ENCODE assay signal across 9 cellular contexts in the genomic region with DNA sequence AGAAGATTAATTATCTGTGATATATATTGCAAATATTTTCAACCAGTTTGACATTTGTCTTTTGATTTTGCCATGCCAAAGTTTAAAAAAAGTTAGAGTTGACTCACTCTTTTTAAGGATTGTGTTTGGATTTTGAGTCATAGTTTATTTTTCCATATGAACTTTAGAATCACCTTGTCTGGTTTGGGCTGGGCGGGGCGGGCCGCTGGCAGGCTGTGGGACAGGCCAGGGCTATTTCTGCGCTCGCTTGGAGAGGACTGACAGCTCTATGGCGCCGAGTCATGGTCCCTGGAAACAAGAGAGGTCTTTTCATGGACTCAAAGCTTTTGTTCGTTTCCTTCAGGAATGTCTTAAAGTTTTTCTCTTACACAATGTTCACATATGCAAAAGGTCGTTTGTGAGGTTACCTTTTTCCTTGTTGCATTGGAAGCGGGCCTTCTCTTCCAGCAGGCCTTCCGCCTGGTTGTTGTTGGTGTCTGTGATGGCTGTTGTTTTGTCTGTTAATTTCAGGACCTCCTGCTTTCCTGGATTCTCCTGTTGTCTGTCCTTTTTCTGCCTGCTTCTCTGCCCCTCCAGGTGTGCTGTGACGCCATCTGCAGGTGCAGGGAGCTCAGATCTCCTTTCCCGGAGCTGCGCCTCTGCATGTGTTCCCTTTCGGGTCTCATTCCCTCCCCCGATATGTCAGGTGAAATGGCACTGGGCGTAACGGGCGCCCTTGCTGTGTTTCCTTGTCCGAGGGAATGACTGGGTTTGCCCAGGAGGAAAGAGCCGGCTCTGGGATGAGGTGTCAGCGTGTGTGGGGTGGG. TPM values are rescaled to one million over a fixed set of nuclear protein-coding genes. Genes with fewer than 3 reads are reported as not detected.
DNase-seq lines count a peak whose midpoint lies in the region; ATAC-seq and TF ChIP-seq lines count a peak whose summit lies in the region.
"Had no signal": no experiment of that assay in that cellular context is flagged by ENCODE, and none has a peak within 500 bp of the region (broad histone marks: within the 10 kb centered on the region; RNA-seq: fewer than 3 reads in every experiment).

No MANE protein-coding gene starts in this region.

- peak overlapping the region in 1 of 2 donors; percentile 12 for H3K9ac ChIP-seq in duodenal mucosa (ENCODE audit: low read depth in 1 of 2, low read length in 2 of 2)

- H3K4me3 Mint-ChIP-seq in MCF 10A (ENCODE audit: unreplicated experiment): no peak overlapping the region

- intact Hi-C loops in MCF 10A (cut with micrococcal nuclease): loop anchor here (1.0 to 10.0 kb wide), 2 partner anchors 19 to 57 kb away; a partner anchor contains a TSS
- intact Hi-C loops in breast epithelium (cut with DNase I; ENCODE audit: low total_unique reads): no loop called here
- intact Hi-C loops in vagina (cut with DNase I): no loop called here
- intact Hi-C loops in uterus (cut with DNase I; ENCODE audit: low total_unique reads): no loop called here

- H3K27me3 ChIP-seq in breast epithelium (no peaks in the 10 kb centered on the region), duodenal mucosa (ENCODE audit: control insufficient read depth in 1 of 2, insufficient read depth in 2 of 2, low read length in 2 of 2) (no peaks in the 10 kb centered on the region), lung (ENCODE audit: control insufficient read depth, insufficient read depth) (no peaks in the 10 kb centered on the region), vagina (no peaks in the 10 kb centered on the region), uterus (no peaks in the 10 kb centered on the region)

- H3K9me3 Mint-ChIP-seq in MCF 10A (ENCODE audit: unreplicated experiment): no peaks in the 10 kb centered on the region

- no TSS peak for BruUV-seq in MCF 10A (replicated peaks; lab: Mats Ljungman, UMichigan)

- peak; percentile 78 for DNase-seq in MCF 10A (ENCODE audit: unreplicated experiment)
- no peak for DNase-seq in breast epithelium (ENCODE audit: low spot score in 2 of 2)
- no peak for DNase-seq in lung (ENCODE audit: low spot score)
- no peak for DNase-seq in vagina (ENCODE audit: extremely low spot score in 2 of 2)
- DNase-seq in KBM-7: no peak
- DNase-seq in NCI-H446 treated with DMSO at 0.1 percent for 48 hours (lab: John Stamatoyannopoulos, UW): no peak
- DNase-seq in uterus: no peak
- DNase-seq: stimulated activated CD4-positive, alpha-beta T cell treated with anti-CD3 and anti-CD28 coated beads, Interleukin-12 subunit alpha, Interleukin-12 subunit beta, amount 100 ng/mL, for 4 hours had no signal

- in situ Hi-C loops in KBM-7 (cut with MboI; ENCODE audit: low pct_unique_long_range_greater_than_20kb, low sequenced_read_pairs): no loop called here

- TF ChIP-seq CTCF in MCF 10A (IDR thresholded peaks at IDR 0.05; ENCODE audit: unreplicated experiment) (peak; percentile 15), breast epithelium (IDR thresholded peaks at IDR 0.05) (no peak), lung (IDR thresholded peaks at IDR 0.05; ENCODE audit: control extremely low read depth, extremely low read depth) (no peak), vagina (IDR thresholded peaks at IDR 0.05) (no peak), uterus (IDR thresholded peaks at IDR 0.05) (no peak)

- no peak for ATAC-seq in lung (ENCODE audit: insufficient read depth, low FRiP score)

- no peak overlapping the region for H3K27ac ChIP-seq in breast epithelium
- H3K27ac ChIP-seq in duodenal mucosa (ENCODE audit: low read depth, low read length): no peak overlapping the region
- peak overlapping the region; percentile 7 to 82 for H3K27ac ChIP-seq in lung (ENCODE audit: low read depth in 1 of 2, low read length in 1 of 2)
- H3K27ac ChIP-seq in vagina: peak overlapping the region; percentile 34
- no peak overlapping the region for H3K27ac ChIP-seq in uterus

- H3K9me3 ChIP-seq in breast epithelium: no peaks in the 10 kb centered on the region
- no peaks in the 10 kb centered on the region for H3K9me3 ChIP-seq in duodenal mucosa (ENCODE audit: control insufficient read depth in 1 of 2, low read length in 2 of 2)
- no peaks in the 10 kb centered on the region for H3K9me3 ChIP-seq in lung (ENCODE audit: control insufficient read depth in 2 of 2, insufficient read depth in 1 of 2, low read length in 1 of 2)
- no peaks in the 10 kb centered on the region for H3K9me3 ChIP-seq in vagina
- no peaks in the 10 kb centered on the region for H3K9me3 ChIP-seq in uterus

- TF ChIP-seq POLR2A in breast epithelium (IDR thresholded peaks at IDR 0.05): no peak
- TF ChIP-seq POLR2A in vagina (IDR thresholded peaks at IDR 0.05): no peak
- TF ChIP-seq POLR2A in uterus (IDR thresholded peaks at IDR 0.05): no peak

- H3K4me1 ChIP-seq in breast epithelium: no peaks in the 10 kb centered on the region
- H3K4me1 ChIP-seq in duodenal mucosa (ENCODE audit: control insufficient read depth in 1 of 2, insufficient read depth in 2 of 2, low read length in 2 of 2): peaks cover 63 to 72% of the 10 kb centered on the region in 2 donors
- H3K4me1 ChIP-seq in lung (ENCODE audit: control insufficient read depth in 2 of 2, insufficient read depth in 2 of 2, low read length in 2 of 2): peaks cover 24 to 47% of the 10 kb centered on the region in 2 donors
- H3K4me1 ChIP-seq in vagina: peaks cover 77% of the 10 kb centered on the region
- peaks cover 0 to 4% of the 10 kb centered on the region in 2 donors for H3K4me1 ChIP-seq in uterus

- POLR2A ChIA-PET in MCF 10A (lab: Yijun Ruan, JAX): interaction anchor here (0.5 to 1.1 kb wide), 5 partner anchors 19 to 781 kb away, joined by 3 to 8 read pairs (median 3); no protein-coding TSS in a partner anchor

- H3K27ac Mint-ChIP-seq in MCF 10A (ENCODE audit: low read depth, unreplicated experiment): no peak overlapping the region

- CTCF ChIA-PET in MCF 10A (lab: Yijun Ruan, JAX): interaction anchor here (0.6 to 1.0 kb wide), 3 partner anchors 19 to 70 kb away, joined by 3 read pairs; no protein-coding TSS in a partner anchor

- no peaks in the 10 kb centered on the region for H3K36me3 Mint-ChIP-seq in MCF 10A (ENCODE audit: insufficient read depth, unreplicated experiment)

- H3K4me3 ChIP-seq in breast epithelium (no peak overlapping the region), duodenal mucosa (ENCODE audit: low read depth in 1 of 2, low read length in 2 of 2) (peak overlapping the region; percentile 30 to 42), lung (no peak overlapping the region), vagina (no peak overlapping the region), uterus (no peak overlapping the region)

- peaks cover 28% of the 10 kb centered on the region for H3K4me1 Mint-ChIP-seq in MCF 10A (ENCODE audit: insufficient read depth, unreplicated experiment)

- no peaks in the 10 kb centered on the region for H3K27me3 Mint-ChIP-seq in MCF 10A (ENCODE audit: insufficient read depth, unreplicated experiment)

- WGBS in lung, 2 donors: 76 to 77% methylated on average over 22 of the region's 22 CpGs

- H3K36me3 ChIP-seq in breast epithelium: no peaks in the 10 kb centered on the region
- no peaks in the 10 kb centered on the region for H3K36me3 ChIP-seq in duodenal mucosa (ENCODE audit: control insufficient read depth in 1 of 2, insufficient read depth in 2 of 2, low read length in 2 of 2)
- no peaks in the 10 kb centered on the region for H3K36me3 ChIP-seq in lung (ENCODE audit: control insufficient read depth in 2 of 2, insufficient read depth in 2 of 2, low read length in 2 of 2)
- no peaks in the 10 kb centered on the region for H3K36me3 ChIP-seq in vagina
- no peaks in the 10 kb centered on the region for H3K36me3 ChIP-seq in uterus

RNA-seq across cellular contexts. Expression of a gene that starts 53.8 kb away (rescaled TPM):
- total RNA-seq in MCF 10A (2022) (14.2 and 14.7 TPM in 2 replicates), breast epithelium (10 to 100 TPM; 26.6 to 50.6 (median 38.7) TPM), lung (10 to 100 TPM; 37.0 to 39.9 TPM), vagina (24.3 TPM), uterus (100 to 1,000 TPM in 1 of 4 donors, 10 to 100 TPM in 3; 22.5 to 160 (median 93.2) TPM)
- 10 to 100 TPM; 12.4 to 19.3 TPM for polyA plus RNA-seq in lung

Comparison
In these comparisons a context has a peak if more than half of its experiments do, and no peak if none do; other contexts are left out.
1. H3K27ac ChIP-seq: peak in lung (2 of 2) and vagina (single experiment); none in breast epithelium (0 of 2), duodenal mucosa (single experiment) and uterus (0 of 2).
2. H3K4me3 ChIP-seq: peak in duodenal mucosa (2 of 2); none in breast epithelium (0 of 3), lung (single experiment), vagina (0 of 2) and uterus (0 of 2).